ENCODE assay signal across 9 cellular contexts in the genomic region with DNA sequence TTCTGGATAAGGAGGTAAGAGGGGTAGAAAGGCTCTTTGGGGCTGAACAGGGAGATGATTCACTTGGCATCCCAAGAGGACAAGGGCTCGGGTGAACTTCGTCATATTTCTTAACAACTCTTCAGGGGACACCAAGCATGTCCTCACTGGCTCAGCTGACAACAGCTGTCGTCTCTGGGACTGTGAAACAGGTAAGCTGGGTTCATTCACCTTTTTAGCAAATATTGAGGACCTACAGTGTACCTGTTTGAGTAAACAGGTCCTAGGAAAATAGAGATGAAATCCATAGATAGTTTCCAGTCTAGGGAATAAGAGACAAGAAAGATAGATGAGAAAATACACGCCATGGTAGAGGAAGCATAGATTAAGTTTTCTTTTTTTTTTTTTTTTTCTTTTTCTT. TPM values are rescaled to one million over a fixed set of nuclear protein-coding genes. Genes with fewer than 3 reads are reported as not detected.
DNase-seq lines count a peak whose midpoint lies in the region; ATAC-seq and TF ChIP-seq lines count a peak whose summit lies in the region.
"Had no signal": no experiment of that assay in that cellular context is flagged by ENCODE, and none has a peak within 500 bp of the region (broad histone marks: within the 10 kb centered on the region; RNA-seq: fewer than 3 reads in every experiment).

No MANE protein-coding gene starts in this region.

- peak overlapping the region; percentile 99 for H3K4me3 Mint-ChIP-seq in GM23338
- H3K4me3 Mint-ChIP-seq in activated CD8-positive, alpha-beta T cell treated with anti-CD3 and anti-CD28 coated beads for 36 hours, result peak overlapping the region; percentile 96
- H3K4me3 Mint-ChIP-seq in naive thymus-derived CD4-positive, alpha-beta T cell, result peak overlapping the region; percentile 63 to 98 (median 96)

- peaks cover 51% of the 10 kb centered on the region for H3K36me3 ChIP-seq in GM23338 (ENCODE audit: insufficient read depth)
- peaks cover 12 to 47% (median 28%) of the 10 kb centered on the region in 3 experiments for H3K36me3 ChIP-seq in naive thymus-derived CD4-positive, alpha-beta T cell (ENCODE audit: control insufficient read depth in 2 of 3, insufficient read depth in 3 of 3, low read length in 3 of 3)
- peaks cover 41% of the 10 kb centered on the region for H3K36me3 ChIP-seq in SJCRH30

- CTCF ChIA-PET in activated CD8-positive, alpha-beta T cell treated with anti-CD3 and anti-CD28 coated beads for 36 hours (lab: Charles Lee), result interaction anchor here (1.4 to 1.9 kb wide), 3 partner anchors 8 to 112 kb away, joined by 3 to 5 read pairs (median 4); partner anchors contain the start of gene MARCKSL1
- CTCF ChIA-PET in naive thymus-derived CD4-positive, alpha-beta T cell (lab: Charles Lee), result no interaction called here

- TF ChIP-seq CTCF in GM23338 (conservative IDR thresholded peaks at IDR 0.05; ENCODE audit: low read depth in 2 of 2), result no peak
- TF ChIP-seq CTCF in activated CD8-positive, alpha-beta T cell treated with anti-CD3 and anti-CD28 coated beads for 36 hours (IDR thresholded peaks at IDR 0.05), result no peak

- H3K27ac ChIP-seq in GM23338 (ENCODE audit: low read depth) (no peak overlapping the region), SJCRH30 (no peak overlapping the region)
- H3K27ac ChIP-seq in naive thymus-derived CD4-positive, alpha-beta T cell (ENCODE audit: low read depth, low read length), result peak overlapping the region; percentile 99

- peaks cover 10% of the 10 kb centered on the region for H3K4me1 ChIP-seq in GM23338 (ENCODE audit: insufficient read depth)
- H3K4me1 ChIP-seq in naive thymus-derived CD4-positive, alpha-beta T cell (ENCODE audit: control insufficient read depth in 2 of 2, insufficient read depth in 2 of 2, low read length in 2 of 2), result peaks cover 23 to 24% of the 10 kb centered on the region in 2 donors
- H3K4me1 ChIP-seq in SJCRH30, result peaks cover 3% of the 10 kb centered on the region; the same call in 1 of the 2 replicates

- peaks cover 5% of the 10 kb centered on the region for H3K27me3 Mint-ChIP-seq in GM23338 (ENCODE audit: insufficient read depth, low read depth, poor library complexity)
- no peaks in the 10 kb centered on the region for H3K27me3 Mint-ChIP-seq in activated CD8-positive, alpha-beta T cell treated with anti-CD3 and anti-CD28 coated beads for 36 hours
- no peaks in the 10 kb centered on the region for H3K27me3 Mint-ChIP-seq in naive thymus-derived CD4-positive, alpha-beta T cell

- no peaks in the 10 kb centered on the region for H3K9me3 ChIP-seq in naive thymus-derived CD4-positive, alpha-beta T cell (ENCODE audit: control insufficient read depth in 2 of 3, low read length in 3 of 3)
- H3K9me3 ChIP-seq in SJCRH30 (replicated peaks), result no peaks in the 10 kb centered on the region

- no peaks in the 10 kb centered on the region for H3K27me3 ChIP-seq in GM23338 (ENCODE audit: insufficient read depth)
- no peaks in the 10 kb centered on the region for H3K27me3 ChIP-seq in naive thymus-derived CD4-positive, alpha-beta T cell (ENCODE audit: control insufficient read depth in 2 of 2, insufficient read depth in 2 of 2, low read length in 2 of 2)
- H3K27me3 ChIP-seq in SJCRH30, result no peaks in the 10 kb centered on the region

- POLR2A ChIA-PET in activated CD8-positive, alpha-beta T cell treated with anti-CD3 and anti-CD28 coated beads for 36 hours (lab: Charles Lee), result interaction anchor here (0.9 to 2.1 kb wide), 4 partner anchors 16 to 112 kb away, joined by 4 to 8 read pairs (median 4); partner anchors contain the start of gene MARCKSL1
- POLR2A ChIA-PET in naive thymus-derived CD4-positive, alpha-beta T cell (lab: Charles Lee), result interaction anchor here (0.7 to 2.3 kb wide), 4 partner anchors 16 to 112 kb away, joined by 3 to 10 read pairs (median 4); partner anchors contain the start of gene MARCKSL1

- no peaks in the 10 kb centered on the region for H3K9me2 ChIP-seq in GM23338 (ENCODE audit: insufficient read depth)

- H3K79me2 ChIP-seq in GM23338 (replicated peaks; ENCODE audit: insufficient read depth), result peaks cover 30% of the 10 kb centered on the region

- no peak for ATAC-seq in GM23338
- no peak for ATAC-seq in activated CD8-positive, alpha-beta T cell treated with anti-CD3 and anti-CD28 coated beads for 36 hours
- no peak for ATAC-seq in naive thymus-derived CD4-positive, alpha-beta T cell

- no peak overlapping the region for H3K4me2 ChIP-seq in GM23338

- H3K4me1 Mint-ChIP-seq in GM23338, result peaks cover 17% of the 10 kb centered on the region
- peaks cover 33% of the 10 kb centered on the region for H3K4me1 Mint-ChIP-seq in activated CD8-positive, alpha-beta T cell treated with anti-CD3 and anti-CD28 coated beads for 36 hours (ENCODE audit: low read depth)
- peaks cover 21 to 56% (median 43%) of the 10 kb centered on the region in 7 donors for H3K4me1 Mint-ChIP-seq in naive thymus-derived CD4-positive, alpha-beta T cell

- no peak overlapping the region for H3K27ac Mint-ChIP-seq in GM23338
- peak overlapping the region; percentile 98 for H3K27ac Mint-ChIP-seq in activated CD8-positive, alpha-beta T cell treated with anti-CD3 and anti-CD28 coated beads for 36 hours
- peak overlapping the region; percentile 52 to 99 (median 79) for H3K27ac Mint-ChIP-seq in naive thymus-derived CD4-positive, alpha-beta T cell

- DNase-seq in GM23338 (ENCODE audit: low spot score) (no peak), SHP77 treated with DMSO at 0.1 percent for 48 hours (lab: John Stamatoyannopoulos, UW) (no peak), NCI-H1092 treated with DMSO at 0.1 percent for 48 hours (lab: John Stamatoyannopoulos, UW) (no peak), SJCRH30 (no peak)
- DNase-seq in activated CD8-positive, alpha-beta T cell treated with anti-CD3 and anti-CD28 coated beads for 36 hours, result no peak
- DNase-seq in naive thymus-derived CD4-positive, alpha-beta T cell, result no peak
- DNase-seq: DMS 273 treated with DMSO at 0.1 percent for 48 hours, NCI-H2081 had no signal

- peaks cover 15% of the 10 kb centered on the region for H3F3A ChIP-seq in GM23338 (replicated peaks; ENCODE audit: low read depth)

- H3K36me3 Mint-ChIP-seq in GM23338 (ENCODE audit: low read depth), result peaks cover 59% of the 10 kb centered on the region
- H3K36me3 Mint-ChIP-seq in activated CD8-positive, alpha-beta T cell treated with anti-CD3 and anti-CD28 coated beads for 36 hours (ENCODE audit: low read depth), result peaks cover 45% of the 10 kb centered on the region
- peaks cover 8 to 42% (median 30%) of the 10 kb centered on the region in 5 donors for H3K36me3 Mint-ChIP-seq in naive thymus-derived CD4-positive, alpha-beta T cell

- H3K4me3 ChIP-seq in GM23338 (no peak overlapping the region), SJCRH30 (no peak overlapping the region)
- no peak overlapping the region for H3K4me3 ChIP-seq in naive thymus-derived CD4-positive, alpha-beta T cell (ENCODE audit: low read length)

- H3K9me3 Mint-ChIP-seq in GM23338, result no peaks in the 10 kb centered on the region
- no peaks in the 10 kb centered on the region for H3K9me3 Mint-ChIP-seq in activated CD8-positive, alpha-beta T cell treated with anti-CD3 and anti-CD28 coated beads for 36 hours
- no peaks in the 10 kb centered on the region for H3K9me3 Mint-ChIP-seq in naive thymus-derived CD4-positive, alpha-beta T cell

- intact Hi-C loops in activated CD8-positive, alpha-beta T cell treated with anti-CD3 and anti-CD28 coated beads for 36 hours (cut with micrococcal nuclease), result no loop called here
- intact Hi-C loops in naive thymus-derived CD4-positive, alpha-beta T cell (cut with micrococcal nuclease), result no loop called here

- H2AFZ ChIP-seq in GM23338, result no peak overlapping the region

- peaks cover 10% of the 10 kb centered on the region for H4K20me1 ChIP-seq in GM23338 (replicated peaks; ENCODE audit: insufficient read depth)

TF ChIP-seq in GM23338, 12 proteins besides CTCF, POLR2A, EP300 and RAD21:
- no peak for TF ChIP-seq EZH2phosphoT487 (IDR thresholded peaks at IDR 0.05; ENCODE audit: unreplicated experiment)

RNA-seq across cellular contexts. Expression of gene EIF3I, which starts 2.1 kb away (rescaled TPM):
- total RNA-seq in GM23338 (2014; rRNA removed; shearing (Covaris generic)), result 249 and 274 TPM in 2 replicates
- polyA plus RNA-seq in GM23338 (2016; fragmentation: Nextera tagmentation; extraction: Ambion mirVana), result 224 and 228 TPM in 2 replicates
- total RNA-seq in activated CD8-positive, alpha-beta T cell treated with anti-CD3 and anti-CD28 coated beads for 36 hours, result 100 to 1,000 TPM; 328 to 335 TPM
- total RNA-seq in naive thymus-derived CD4-positive, alpha-beta T cell, result 100 to 1,000 TPM in 3 of 5 experiments, 10 to 100 TPM in 2; 82.6 to 182 (median 104) TPM
- 100 to 1,000 TPM; 185 to 189 TPM for polyA plus RNA-seq in naive thymus-derived CD4-positive, alpha-beta T cell
- total RNA-seq in SJCRH30 (2014; rRNA removed; shearing (Covaris generic)), result 290 and 295 TPM in 2 replicates

RNA-seq across cellular contexts. Expression of gene TMEM234, which starts 2.1 kb away (rescaled TPM):
- total RNA-seq in GM23338 (2014; rRNA removed; shearing (Covaris generic)), result 4.7 and 7.7 TPM in 2 replicates
- polyA plus RNA-seq in GM23338 (2016; fragmentation: Nextera tagmentation; extraction: Ambion mirVana), result 8.1 and 8.2 TPM in 2 replicates
- 1 to 10 TPM; 6.9 to 7.7 TPM for total RNA-seq in activated CD8-positive, alpha-beta T cell treated with anti-CD3 and anti-CD28 coated beads for 36 hours
- total RNA-seq in naive thymus-derived CD4-positive, alpha-beta T cell, result 10 to 100 TPM; 15.9 to 29.6 (median 21.4) TPM
- 1 to 10 TPM; 5.9 to 6.1 TPM for polyA plus RNA-seq in naive thymus-derived CD4-positive, alpha-beta T cell
- total RNA-seq in SJCRH30 (2014; rRNA removed; shearing (Covaris generic)), result 8.7 and 9.9 TPM in 2 replicates

RNA-seq across cellular contexts. Expression of gene DCDC2B, which starts 15.4 kb away (rescaled TPM):
- total RNA-seq in GM23338 (2014; rRNA removed; shearing (Covaris generic)), result not detected in 2 replicates
- polyA plus RNA-seq in GM23338 (2016; fragmentation: Nextera tagmentation; extraction: Ambion mirVana), result 0.21 and 0.42 TPM in 2 replicates
- total RNA-seq in activated CD8-positive, alpha-beta T cell treated with anti-CD3 and anti-CD28 coated beads for 36 hours, result not detected
- total RNA-seq in naive thymus-derived CD4-positive, alpha-beta T cell, result not detected
- under 1 TPM in 1 of 2 donors, not detected in 1; 0.25 TPM for polyA plus RNA-seq in naive thymus-derived CD4-positive, alpha-beta T cell
- not detected in 2 replicates for total RNA-seq in SJCRH30 (2014; rRNA removed; shearing (Covaris generic))
- total RNA-seq: endothelial cell of umbilical vein had no signal
- polyA plus RNA-seq: endothelial cell of umbilical vein had no signal

RNA-seq across cellular contexts. Expression of gene IQCC, which starts 18.8 kb away (rescaled TPM):
- total RNA-seq in GM23338 (2014; rRNA removed; shearing (Covaris generic)), result 3.5 and 3.8 TPM in 2 replicates
- 1.7 and 2.5 TPM in 2 replicates for polyA plus RNA-seq in GM23338 (2016; fragmentation: Nextera tagmentation; extraction: Ambion mirVana)
- 1 to 10 TPM; 4.2 to 4.4 TPM for total RNA-seq in activated CD8-positive, alpha-beta T cell treated with anti-CD3 and anti-CD28 coated beads for 36 hours
- 1 to 10 TPM; 2.3 to 4.6 (median 2.5) TPM for total RNA-seq in naive thymus-derived CD4-positive, alpha-beta T cell
- polyA plus RNA-seq in naive thymus-derived CD4-positive, alpha-beta T cell, result 1 to 10 TPM; 1.8 to 3.0 TPM
- 5.6 and 6.1 TPM in 2 replicates for total RNA-seq in SJCRH30 (2014; rRNA removed; shearing (Covaris generic))

RNA-seq across cellular contexts. Expression of gene FAM167B, which starts 22.7 kb away (rescaled TPM):
- total RNA-seq in GM23338 (2014; rRNA removed; shearing (Covaris generic)), result 0.31 TPM in 1 of 2 replicates, not detected in the other
- polyA plus RNA-seq in GM23338 (2016; fragmentation: Nextera tagmentation; extraction: Ambion mirVana), result 2.2 TPM in 2 replicates
- under 1 TPM; 0.38 to 0.89 TPM for total RNA-seq in activated CD8-positive, alpha-beta T cell treated with anti-CD3 and anti-CD28 coated beads for 36 hours
- 1 to 10 TPM in 3 of 5 experiments, under 1 TPM in 2; 0.48 to 2.0 (median 1.4) TPM for total RNA-seq in naive thymus-derived CD4-positive, alpha-beta T cell
- polyA plus RNA-seq in naive thymus-derived CD4-positive, alpha-beta T cell, result not detected
- total RNA-seq in SJCRH30 (2014; rRNA removed; shearing (Covaris generic)), result not detected in 2 replicates
